ENCODE assay signal across 29 cellular contexts in the genomic region with DNA sequence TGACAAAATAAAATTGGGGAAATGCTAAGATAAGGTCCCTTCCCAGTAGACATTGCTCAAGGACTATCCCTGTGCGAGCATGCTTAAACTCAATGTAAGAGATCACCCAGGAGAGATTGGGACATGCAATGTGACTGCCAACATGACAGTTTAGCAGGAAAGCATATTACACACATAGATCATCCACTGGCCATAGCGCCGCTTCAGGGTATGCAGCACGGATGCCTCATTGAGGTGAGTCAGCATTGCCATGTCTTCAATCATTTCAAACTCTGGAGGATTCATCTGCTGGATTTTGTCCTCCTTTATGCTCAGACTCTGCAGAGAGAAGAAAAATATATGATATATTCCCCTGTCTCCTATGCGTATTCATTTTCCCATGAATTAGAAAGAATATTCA. TPM values are rescaled to one million over a fixed set of nuclear protein-coding genes. Genes with fewer than 3 reads are reported as not detected.
"Had no signal": no experiment of that assay in that cellular context is flagged by ENCODE, and none has a peak within 500 bp of the region (broad histone marks: within the 10 kb centered on the region; RNA-seq: fewer than 3 reads in every experiment).

No MANE protein-coding gene starts in this region.

- H3K9me3 Mint-ChIP-seq: activated CD4-positive, alpha-beta T cell treated with anti-CD3 and anti-CD28 coated beads, Interleukin-2, amount 10 ng/mL, durations not matched to agents 24 days and 14 days; activated naive CD4-positive, alpha-beta T cell treated with anti-CD3 and anti-CD28 coated beads, Interleukin-2, amount 50 U/mL, for 72 hours; activated naive CD8-positive, alpha-beta T cell treated with anti-CD3 and anti-CD28 coated beads, Interleukin-2, amount 50 U/mL, for 24 hours; activated T-cell treated with anti-CD3 and anti-CD28 coated beads, Interleukin-2, amount 50 U/mL, for 4 hours had no signal

- H3K36me3 ChIP-seq: SJSA1 had no signal

- H3K27me3 Mint-ChIP-seq: activated B cell treated with CpG ODN at 0.5 μM for 24 hours had no signal

- H3K27ac ChIP-seq: SJSA1 had no signal

- H3K4me1 ChIP-seq: SJSA1 had no signal

- ATAC-seq: activated naive CD4-positive, alpha-beta T cell treated with anti-CD3 and anti-CD28 coated beads, Interleukin-2, amount 50 U/mL, for 72 hours; activated naive CD8-positive, alpha-beta T cell treated with anti-CD3 and anti-CD28 coated beads, Interleukin-2, amount 50 U/mL, for 24 hours; activated T-cell treated with anti-CD3 and anti-CD28 coated beads, Interleukin-2, amount 50 U/mL, for 4 hours; Panc1; T-helper 17 cell had no signal

- FAIRE-seq: astrocyte had no signal

- H3K36me3 Mint-ChIP-seq: activated naive CD4-positive, alpha-beta T cell treated with anti-CD3 and anti-CD28 coated beads, Interleukin-2, amount 50 U/mL, for 72 hours; brain had no signal

- H3K27ac Mint-ChIP-seq: activated B cell treated with CpG ODN at 0.5 μM for 24 hours; activated CD4-positive, alpha-beta T cell treated with anti-CD3 and anti-CD28 coated beads, Interleukin-2, amount 10 ng/mL, durations not matched to agents 24 days and 14 days; activated naive CD4-positive, alpha-beta T cell treated with anti-CD3 and anti-CD28 coated beads, Interleukin-2, amount 50 U/mL, for 72 hours; activated naive CD8-positive, alpha-beta T cell treated with anti-CD3 and anti-CD28 coated beads, Interleukin-2, amount 50 U/mL, for 24 hours; brain; T-helper 17 cell had no signal

- H3K4me3 Mint-ChIP-seq: activated B cell treated with CpG ODN at 0.5 μM for 24 hours; activated CD4-positive, alpha-beta T cell treated with anti-CD3 and anti-CD28 coated beads, Interleukin-2, amount 10 ng/mL, durations not matched to agents 24 days and 14 days; activated naive CD8-positive, alpha-beta T cell treated with anti-CD3 and anti-CD28 coated beads, Interleukin-2, amount 50 U/mL, for 24 hours; activated T-cell treated with anti-CD3 and anti-CD28 coated beads, Interleukin-2, amount 50 U/mL, for 4 hours; brain; T-helper 17 cell had no signal

- H3K9me3 ChIP-seq: SJSA1 had no signal

- H3K27me3 ChIP-seq: SJSA1 had no signal

- DNase-seq: activated B cell treated with CpG ODN at 0.5 μM for 24 hours; activated CD4-positive, alpha-beta T cell treated with anti-CD3 and anti-CD28 coated beads for 1 hour; activated CD4-positive, alpha-beta T cell treated with anti-CD3 and anti-CD28 coated beads, Interleukin-2, amount 10 ng/mL, durations not matched to agents 24 days and 14 days; activated CD4-positive, alpha-beta T cell treated with anti-CD3 and anti-CD28 coated beads, Interleukin-2, amount 50 U/mL, for 48 hours; activated effector memory CD4-positive, alpha-beta T cell treated with anti-CD3 and anti-CD28 coated beads, Interleukin-2, amount 50 U/mL, for 16 hours; activated naive CD4-positive, alpha-beta T cell treated with Interleukin-2 at 50 U/mL for 16 hours; activated naive CD8-positive, alpha-beta T cell treated with anti-CD3 and anti-CD28 coated beads, Interleukin-2, amount 50 U/mL, for 24 hours; activated T-cell treated with anti-CD3 and anti-CD28 coated beads, Interleukin-2, amount 50 U/mL, for 4 hours; amygdala; cerebellar nuclear complex; Kasumi-1; MV-4-11; NCI-H1092 treated with DMSO at 0.1 percent for 48 hours; NCI-H1417 treated with DMSO at 0.1 percent for 48 hours; NCI-H1694; NCI-H2029; NCI-H2107; NCI-H345; NCI-H510A; NCI-H526 treated with DMSO at 0.1 percent for 48 hours; NCI-H82; SHP77; T-helper 17 cell; T-helper 9 cell had no signal

- H3K4me1 Mint-ChIP-seq: activated B cell treated with CpG ODN at 0.5 μM for 24 hours; activated CD4-positive, alpha-beta T cell treated with anti-CD3 and anti-CD28 coated beads, Interleukin-2, amount 10 ng/mL, durations not matched to agents 24 days and 14 days; activated naive CD8-positive, alpha-beta T cell treated with anti-CD3 and anti-CD28 coated beads, Interleukin-2, amount 50 U/mL, for 24 hours; brain had no signal

- H3K4me3 ChIP-seq: SJSA1 had no signal

RNA-seq across cellular contexts. Expression of a gene that starts 8.9 kb away (rescaled TPM):
- total RNA-seq: T-helper 17 cell had no signal
